Comparison of ENCODE assay signal across 8 cellular contexts in the genomic region with DNA sequence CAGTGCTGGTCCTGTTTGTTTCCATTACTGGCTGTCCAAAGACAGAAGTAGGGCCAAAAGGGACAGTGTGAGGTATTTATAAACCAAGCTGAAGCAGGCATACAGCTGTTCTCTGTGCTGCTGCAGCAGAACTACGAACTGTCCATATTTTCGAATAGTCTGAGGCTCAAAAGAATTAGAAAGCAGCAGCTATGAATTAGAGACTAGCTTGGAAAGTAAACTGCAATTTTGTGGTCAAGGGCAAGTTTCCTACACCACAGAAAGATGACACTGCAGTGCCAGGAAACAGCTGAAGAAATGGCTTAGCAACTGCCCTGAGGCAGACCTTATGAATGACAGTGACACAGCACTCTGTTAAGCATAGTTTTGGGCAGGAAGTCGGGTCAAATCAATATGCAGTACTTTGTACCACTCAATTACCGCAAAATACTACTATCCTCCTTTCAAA.
A peak's percentile ranks its signal among the peaks of the same experiment; 100 is the strongest.
DNase-seq lines count a peak whose midpoint lies in the region; ATAC-seq and TF ChIP-seq lines count a peak whose summit lies in the region.

No MANE protein-coding gene starts in this region.

- H3F3A ChIP-seq in GM23338 (replicated peaks; ENCODE audit: low read depth) = no peaks in the 10 kb centered on the region

- CTCF ChIA-PET in activated B cell treated with CpG ODN at 0.5 μM for 24 hours (lab: Charles Lee) = interaction anchor here (0.7 to 1.1 kb wide), 2 partner anchors 122 to 142 kb away, joined by 3 to 4 read pairs; no protein-coding TSS in a partner anchor

- peaks cover 9% of the 10 kb centered on the region; the same call in 1 of the 2 replicates for H3K79me2 ChIP-seq in GM23338 (replicated peaks; ENCODE audit: insufficient read depth)

- ATAC-seq in GM23338 = no peak
- peak; percentile 93 for ATAC-seq in activated B cell treated with CpG ODN at 0.5 μM for 24 hours (ENCODE audit: low read depth)
- ATAC-seq in foreskin keratinocyte = peak; percentile 66

- H3K4me1 ChIP-seq in GM23338 (ENCODE audit: insufficient read depth) (0 out of 2 replicates have a peak, but pooled peaks cover 9% of the 10 kb centered on the region), foreskin keratinocyte (peaks cover 30% of the 10 kb centered on the region)

- peak; percentile 17 for TF ChIP-seq CTCF in GM13976 (IDR thresholded peaks at IDR 0.05; ENCODE audit: borderline replicate concordance, control extremely low read depth, extremely low read depth, insufficient read depth, missing control alignments)
- TF ChIP-seq CTCF in GM23338 (conservative IDR thresholded peaks at IDR 0.05; ENCODE audit: low read depth in 2 of 2) = no peak
- TF ChIP-seq CTCF in activated B cell treated with CpG ODN at 0.5 μM for 24 hours (IDR thresholded peaks at IDR 0.05) = no peak
- peak; percentile 30 for TF ChIP-seq CTCF in foreskin keratinocyte (conservative IDR thresholded peaks at IDR 0.05)

- H3K9me2 ChIP-seq in GM23338 (ENCODE audit: insufficient read depth) = no peaks in the 10 kb centered on the region

- DNase-seq in GM13976 (ENCODE audit: low spot score) = peak; percentile 71
- DNase-seq in GM23338 (ENCODE audit: low spot score) = no peak
- DNase-seq in Kasumi-1 (lab: John Stamatoyannopoulos, UW) = peak; percentile 86 to 89
- no peak for DNase-seq in activated B cell treated with CpG ODN at 0.5 μM for 24 hours
- DNase-seq in foreskin keratinocyte = peak in 1 of 2 donors; percentile 76
- peak; percentile 24 to 31 for DNase-seq in stimulated activated CD4-positive, alpha-beta T cell treated with anti-CD3 and anti-CD28 coated beads, Interleukin-15, amount 100 ng/mL, for 48 hours (ENCODE audit: low read depth in 2 of 2)
- DNase-seq in NCI-H2196 treated with DMSO at 0.1 percent for 48 hours (lab: John Stamatoyannopoulos, UW; ENCODE audit: unreplicated experiment) = no peak
- no peak for DNase-seq in NCI-H1694 treated with DMSO at 0.1 percent for 48 hours (lab: John Stamatoyannopoulos, UW)

- no peak overlapping the region for H3K27ac ChIP-seq in GM23338 (ENCODE audit: low read depth)
- no peak overlapping the region for H3K27ac ChIP-seq in foreskin keratinocyte

- peaks cover 31% of the 10 kb centered on the region for H3K36me3 Mint-ChIP-seq in GM23338 (ENCODE audit: low read depth)
- peaks cover 41% of the 10 kb centered on the region for H3K36me3 Mint-ChIP-seq in activated B cell treated with CpG ODN at 0.5 μM for 24 hours (ENCODE audit: low read depth)

- peak overlapping the region; percentile 81; the same call in 1 of the 2 replicates for H3K27ac Mint-ChIP-seq in GM23338
- H3K27ac Mint-ChIP-seq in activated B cell treated with CpG ODN at 0.5 μM for 24 hours = peak overlapping the region; percentile 30

- H3K9me3 Mint-ChIP-seq in GM23338 (peaks cover 30% of the 10 kb centered on the region), activated B cell treated with CpG ODN at 0.5 μM for 24 hours (no peaks in the 10 kb centered on the region)

- peaks cover 8% of the 10 kb centered on the region for H3K36me3 ChIP-seq in GM23338 (ENCODE audit: insufficient read depth)

- intact Hi-C loops in activated B cell treated with CpG ODN at 0.5 μM for 24 hours (cut with micrococcal nuclease) = loop anchor here (5.0 kb wide), 1 partner anchor 37 kb away; no protein-coding TSS in a partner anchor

- H4K20me1 ChIP-seq in GM23338 (replicated peaks; ENCODE audit: insufficient read depth) = no peaks in the 10 kb centered on the region

- H3K27me3 ChIP-seq in GM23338 (ENCODE audit: insufficient read depth) = no peaks in the 10 kb centered on the region
- H3K27me3 ChIP-seq in foreskin keratinocyte = no peaks in the 10 kb centered on the region

- H2AFZ ChIP-seq in GM23338 = no peak overlapping the region

- POLR2A ChIA-PET in activated B cell treated with CpG ODN at 0.5 μM for 24 hours (lab: Charles Lee) = interaction anchor here (1.1 to 1.2 kb wide), 2 partner anchors 124 to 126 kb away, joined by 3 to 4 read pairs; no protein-coding TSS in a partner anchor

- H3K4me1 Mint-ChIP-seq in GM23338 (peaks cover 9% of the 10 kb centered on the region; the same call in 2 of the 3 replicates), activated B cell treated with CpG ODN at 0.5 μM for 24 hours (peaks cover 54% of the 10 kb centered on the region)

- H3K4me3 Mint-ChIP-seq in GM23338 (no peak overlapping the region), activated B cell treated with CpG ODN at 0.5 μM for 24 hours (no peak overlapping the region)

- H3K4me2 ChIP-seq in GM23338 = no peak overlapping the region

- H3K27me3 Mint-ChIP-seq in GM23338 (ENCODE audit: insufficient read depth, low read depth, poor library complexity) (no peaks in the 10 kb centered on the region), activated B cell treated with CpG ODN at 0.5 μM for 24 hours (no peaks in the 10 kb centered on the region)

- in situ Hi-C loops in GM13976 (cut with MboI; ENCODE audit: low sequenced_read_pairs, unreplicated experiment) = no loop called here

- no peak overlapping the region for H3K4me3 ChIP-seq in GM23338

TF ChIP-seq in GM23338, 12 proteins besides CTCF, POLR2A, EP300 and RAD21 (continues in another document):
- no peak for TF ChIP-seq JUNB (IDR thresholded peaks at IDR 0.05; ENCODE audit: unreplicated experiment)
- TF ChIP-seq NANOG (IDR thresholded peaks at IDR 0.05; ENCODE audit: borderline replicate concordance) = no peak
- TF ChIP-seq CREB1 (CRISPR knock-in tag; IDR thresholded peaks at IDR 0.05; ENCODE audit: low read depth) = no peak
- no peak for TF ChIP-seq STAT1 (IDR thresholded peaks at IDR 0.05; ENCODE audit: unreplicated experiment)
- TF ChIP-seq ZNF114 (CRISPR knock-in tag; IDR thresholded peaks at IDR 0.05) = no peak
- TF ChIP-seq, protein P1, sequence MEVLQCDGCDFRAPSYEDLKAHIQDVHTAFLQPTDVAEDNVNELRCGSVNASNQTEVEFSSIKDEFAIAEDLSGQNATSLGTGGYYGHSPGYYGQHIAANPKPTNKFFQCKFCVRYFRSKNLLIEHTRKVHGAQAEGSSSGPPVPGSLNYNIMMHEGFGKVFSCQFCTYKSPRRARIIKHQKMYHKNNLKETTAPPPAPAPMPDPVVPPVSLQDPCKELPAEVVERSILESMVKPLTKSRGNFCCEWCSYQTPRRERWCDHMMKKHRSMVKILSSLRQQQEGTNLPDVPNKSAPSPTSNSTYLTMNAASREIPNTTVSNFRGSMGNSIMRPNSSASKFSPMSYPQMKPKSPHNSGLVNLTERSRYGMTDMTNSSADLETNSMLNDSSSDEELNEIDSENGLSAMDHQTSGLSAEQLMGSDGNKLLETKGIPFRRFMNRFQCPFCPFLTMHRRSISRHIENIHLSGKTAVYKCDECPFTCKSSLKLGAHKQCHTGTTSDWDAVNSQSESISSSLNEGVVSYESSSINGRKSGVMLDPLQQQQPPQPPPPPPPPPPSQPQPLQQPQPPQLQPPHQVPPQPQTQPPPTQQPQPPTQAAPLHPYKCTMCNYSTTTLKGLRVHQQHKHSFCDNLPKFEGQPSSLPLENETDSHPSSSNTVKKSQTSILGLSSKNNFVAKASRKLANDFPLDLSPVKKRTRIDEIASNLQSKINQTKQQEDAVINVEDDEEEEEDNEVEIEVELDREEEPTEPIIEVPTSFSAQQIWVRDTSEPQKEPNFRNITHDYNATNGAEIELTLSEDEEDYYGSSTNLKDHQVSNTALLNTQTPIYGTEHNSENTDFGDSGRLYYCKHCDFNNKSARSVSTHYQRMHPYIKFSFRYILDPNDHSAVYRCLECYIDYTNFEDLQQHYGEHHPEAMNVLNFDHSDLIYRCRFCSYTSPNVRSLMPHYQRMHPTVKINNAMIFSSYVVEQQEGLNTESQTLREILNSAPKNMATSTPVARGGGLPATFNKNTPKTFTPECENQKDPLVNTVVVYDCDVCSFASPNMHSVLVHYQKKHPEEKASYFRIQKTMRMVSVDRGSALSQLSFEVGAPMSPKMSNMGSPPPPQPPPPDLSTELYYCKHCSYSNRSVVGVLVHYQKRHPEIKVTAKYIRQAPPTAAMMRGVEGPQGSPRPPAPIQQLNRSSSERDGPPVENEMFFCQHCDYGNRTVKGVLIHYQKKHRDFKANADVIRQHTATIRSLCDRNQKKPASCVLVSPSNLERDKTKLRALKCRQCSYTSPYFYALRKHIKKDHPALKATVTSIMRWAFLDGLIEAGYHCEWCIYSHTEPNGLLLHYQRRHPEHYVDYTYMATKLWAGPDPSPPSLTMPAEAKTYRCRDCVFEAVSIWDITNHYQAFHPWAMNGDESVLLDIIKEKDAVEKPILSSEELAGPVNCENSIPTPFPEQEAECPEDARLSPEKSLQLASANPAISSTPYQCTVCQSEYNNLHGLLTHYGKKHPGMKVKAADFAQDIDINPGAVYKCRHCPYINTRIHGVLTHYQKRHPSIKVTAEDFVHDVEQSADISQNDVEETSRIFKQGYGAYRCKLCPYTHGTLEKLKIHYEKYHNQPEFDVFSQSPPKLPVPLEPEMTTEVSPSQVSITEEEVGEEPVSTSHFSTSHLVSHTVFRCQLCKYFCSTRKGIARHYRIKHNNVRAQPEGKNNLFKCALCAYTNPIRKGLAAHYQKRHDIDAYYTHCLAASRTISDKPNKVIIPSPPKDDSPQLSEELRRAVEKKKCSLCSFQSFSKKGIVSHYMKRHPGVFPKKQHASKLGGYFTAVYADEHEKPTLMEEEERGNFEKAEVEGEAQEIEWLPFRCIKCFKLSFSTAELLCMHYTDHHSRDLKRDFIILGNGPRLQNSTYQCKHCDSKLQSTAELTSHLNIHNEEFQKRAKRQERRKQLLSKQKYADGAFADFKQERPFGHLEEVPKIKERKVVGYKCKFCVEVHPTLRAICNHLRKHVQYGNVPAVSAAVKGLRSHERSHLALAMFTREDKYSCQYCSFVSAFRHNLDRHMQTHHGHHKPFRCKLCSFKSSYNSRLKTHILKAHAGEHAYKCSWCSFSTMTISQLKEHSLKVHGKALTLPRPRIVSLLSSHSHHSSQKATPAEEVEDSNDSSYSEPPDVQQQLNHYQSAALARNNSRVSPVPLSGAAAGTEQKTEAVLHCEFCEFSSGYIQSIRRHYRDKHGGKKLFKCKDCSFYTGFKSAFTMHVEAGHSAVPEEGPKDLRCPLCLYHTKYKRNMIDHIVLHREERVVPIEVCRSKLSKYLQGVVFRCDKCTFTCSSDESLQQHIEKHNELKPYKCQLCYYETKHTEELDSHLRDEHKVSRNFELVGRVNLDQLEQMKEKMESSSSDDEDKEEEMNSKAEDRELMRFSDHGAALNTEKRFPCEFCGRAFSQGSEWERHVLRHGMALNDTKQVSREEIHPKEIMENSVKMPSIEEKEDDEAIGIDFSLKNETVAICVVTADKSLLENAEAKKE (CRISPR knock-in tag; IDR thresholded peaks at IDR 0.05) = no peak
- TF ChIP-seq, protein P2, sequence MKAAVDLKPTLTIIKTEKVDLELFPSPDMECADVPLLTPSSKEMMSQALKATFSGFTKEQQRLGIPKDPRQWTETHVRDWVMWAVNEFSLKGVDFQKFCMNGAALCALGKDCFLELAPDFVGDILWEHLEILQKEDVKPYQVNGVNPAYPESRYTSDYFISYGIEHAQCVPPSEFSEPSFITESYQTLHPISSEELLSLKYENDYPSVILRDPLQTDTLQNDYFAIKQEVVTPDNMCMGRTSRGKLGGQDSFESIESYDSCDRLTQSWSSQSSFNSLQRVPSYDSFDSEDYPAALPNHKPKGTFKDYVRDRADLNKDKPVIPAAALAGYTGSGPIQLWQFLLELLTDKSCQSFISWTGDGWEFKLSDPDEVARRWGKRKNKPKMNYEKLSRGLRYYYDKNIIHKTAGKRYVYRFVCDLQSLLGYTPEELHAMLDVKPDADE (IDR thresholded peaks at IDR 0.05) = no peak
- TF ChIP-seq POLR2AphosphoS5 (IDR thresholded peaks at IDR 0.05; ENCODE audit: low read depth) = no peak

Comparison
In these comparisons a context has a peak if more than half of its experiments do, and no peak if none do; other contexts are left out.
1. DNase-seq: peak in GM13976 (single experiment), Kasumi-1 (2 of 2) and stimulated activated CD4-positive, alpha-beta T cell treated with anti-CD3 and anti-CD28 coated beads, Interleukin-15, amount 100 ng/mL, for 48 hours (2 of 2); none in GM23338 (single experiment), activated B cell treated with CpG ODN at 0.5 μM for 24 hours (single experiment), NCI-H2196 treated with DMSO at 0.1 percent for 48 hours (single experiment) and NCI-H1694 treated with DMSO at 0.1 percent for 48 hours (single experiment).
2. CTCF ChIP-seq: peak in GM13976 (single experiment) and foreskin keratinocyte (single experiment); none in GM23338 (0 of 2) and activated B cell treated with CpG ODN at 0.5 μM for 24 hours (single experiment).